14 cellular contexts compared by ENCODE assay signal in the genomic region with DNA sequence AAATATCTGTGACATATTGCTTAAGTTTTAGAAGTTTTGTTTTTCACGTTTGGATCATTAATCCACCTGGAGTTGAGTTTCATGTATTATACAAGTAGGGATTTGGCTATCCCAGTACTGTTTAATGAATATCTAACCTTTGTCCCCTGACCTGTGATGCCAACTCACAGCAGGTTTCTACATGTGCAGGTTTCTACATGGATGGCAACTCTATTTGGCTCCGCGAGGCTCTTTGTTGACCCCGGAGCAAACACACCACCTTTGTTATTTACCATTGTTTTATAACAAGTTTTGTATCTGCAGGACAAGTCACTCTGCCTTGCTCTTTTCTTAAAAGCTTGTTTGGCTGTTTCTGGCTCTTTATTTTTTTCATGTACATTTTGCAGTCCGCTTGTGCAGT. TPM values are rescaled to one million over a fixed set of nuclear protein-coding genes. Genes with fewer than 3 reads are reported as not detected.
DNase-seq lines count a peak whose midpoint lies in the region; ATAC-seq, FAIRE-seq and TF ChIP-seq lines count a peak whose summit lies in the region.
"Had no signal": no experiment of that assay in that cellular context is flagged by ENCODE, and none has a peak within 500 bp of the region (broad histone marks: within the 10 kb centered on the region; RNA-seq: fewer than 3 reads in every experiment).

No MANE protein-coding gene starts in this region.

- POLR2A ChIA-PET in activated CD8-positive, alpha-beta T cell treated with anti-CD3 and anti-CD28 coated beads, Interleukin-2, amount 10 ng/mL, durations not matched to agents 7 days and 5 days (lab: Charles Lee), result interaction anchor here (0.9 to 3.7 kb wide), 3 partner anchors 12 to 1861 kb away, joined by 4 to 30 read pairs (median 11); no protein-coding TSS in a partner anchor
- POLR2A ChIA-PET in HepG2 (lab: Yijun Ruan, JAX), result interaction anchor here (0.9 to 1.1 kb wide), 2 partner anchors 9 to 12 kb away, joined by 4 read pairs; no protein-coding TSS in a partner anchor

- H3K4me1 ChIP-seq in HepG2 (ENCODE audit: insufficient read depth, low read length), result peaks cover 69% of the 10 kb centered on the region

- H3K9me3 Mint-ChIP-seq in activated naive CD4-positive, alpha-beta T cell treated with anti-CD3 and anti-CD28 coated beads, Interleukin-2, amount 10 ng/mL, durations not matched to agents 7 days and 5 days, result no peaks in the 10 kb centered on the region
- no peaks in the 10 kb centered on the region for H3K9me3 Mint-ChIP-seq in activated CD8-positive, alpha-beta T cell treated with anti-CD3 and anti-CD28 coated beads, Interleukin-2, amount 10 ng/mL, durations not matched to agents 7 days and 5 days (ENCODE audit: insufficient read depth)
- no peaks in the 10 kb centered on the region for H3K9me3 Mint-ChIP-seq in stimulated activated memory B cell treated with anti-CD40 and anti-IgM and Interleukin-4, amounts not matched to agents 10 μg/mL and 1 μg/mL and 100 μg/mL, for 72 hours

- no peak overlapping the region for H3K27ac ChIP-seq in HepG2 (ENCODE audit: extremely low read length, insufficient read depth, low read length)
- H3K27ac ChIP-seq: WERI-Rb-1 had no signal

- H4K20me1 ChIP-seq in HepG2 (ENCODE audit: insufficient read depth, low read length), result peaks cover 21% of the 10 kb centered on the region

- H3K27ac Mint-ChIP-seq in activated naive CD4-positive, alpha-beta T cell treated with anti-CD3 and anti-CD28 coated beads, Interleukin-2, amount 10 ng/mL, durations not matched to agents 7 days and 5 days, result peak overlapping the region; percentile 25
- H3K27ac Mint-ChIP-seq in activated CD8-positive, alpha-beta T cell treated with anti-CD3 and anti-CD28 coated beads, Interleukin-2, amount 10 ng/mL, durations not matched to agents 7 days and 5 days, result peak overlapping the region; percentile 79
- H3K27ac Mint-ChIP-seq in stimulated activated memory B cell treated with anti-CD40 and anti-IgM and Interleukin-4, amounts not matched to agents 10 μg/mL and 1 μg/mL and 100 μg/mL, for 72 hours, result peak overlapping the region; percentile 89

- H3K27me3 Mint-ChIP-seq in activated naive CD4-positive, alpha-beta T cell treated with anti-CD3 and anti-CD28 coated beads, Interleukin-2, amount 10 ng/mL, durations not matched to agents 7 days and 5 days, result peaks cover 16% of the 10 kb centered on the region
- H3K27me3 Mint-ChIP-seq in activated CD8-positive, alpha-beta T cell treated with anti-CD3 and anti-CD28 coated beads, Interleukin-2, amount 10 ng/mL, durations not matched to agents 7 days and 5 days (ENCODE audit: low read depth), result peaks cover 8% of the 10 kb centered on the region
- peaks cover 12% of the 10 kb centered on the region for H3K27me3 Mint-ChIP-seq in stimulated activated memory B cell treated with anti-CD40 and anti-IgM and Interleukin-4, amounts not matched to agents 10 μg/mL and 1 μg/mL and 100 μg/mL, for 72 hours

- H3K9me3 ChIP-seq in HepG2 (ENCODE audit: low read length), result no peaks in the 10 kb centered on the region
- H3K9me3 ChIP-seq: tibial nerve had no signal

- no peak for FAIRE-seq in HepG2 (lab: Jason Lieb, UNC)

- CTCF ChIA-PET in activated naive CD4-positive, alpha-beta T cell treated with anti-CD3 and anti-CD28 coated beads, Interleukin-2, amount 10 ng/mL, durations not matched to agents 7 days and 5 days (lab: Charles Lee), result interaction anchor here (1.2 to 3.9 kb wide), 3 partner anchors 12 to 241 kb away, joined by 3 to 35 read pairs (median 4); no protein-coding TSS in a partner anchor
- CTCF ChIA-PET in activated CD8-positive, alpha-beta T cell treated with anti-CD3 and anti-CD28 coated beads, Interleukin-2, amount 10 ng/mL, durations not matched to agents 7 days and 5 days (lab: Charles Lee), result interaction anchor here (1.0 to 5.5 kb wide), 2 partner anchors 12 to 58 kb away, joined by 3 to 68 read pairs; no protein-coding TSS in a partner anchor
- CTCF ChIA-PET in HepG2 (lab: Yijun Ruan, JAX; ENCODE audit: low intra/inter-chr PET ratio, low total read pairs), result no interaction called here

- peaks cover 38% of the 10 kb centered on the region for H3K4me1 Mint-ChIP-seq in activated naive CD4-positive, alpha-beta T cell treated with anti-CD3 and anti-CD28 coated beads, Interleukin-2, amount 10 ng/mL, durations not matched to agents 7 days and 5 days
- H3K4me1 Mint-ChIP-seq in activated CD8-positive, alpha-beta T cell treated with anti-CD3 and anti-CD28 coated beads, Interleukin-2, amount 10 ng/mL, durations not matched to agents 7 days and 5 days (ENCODE audit: low read depth), result peaks cover 34% of the 10 kb centered on the region
- H3K4me1 Mint-ChIP-seq in stimulated activated memory B cell treated with anti-CD40 and anti-IgM and Interleukin-4, amounts not matched to agents 10 μg/mL and 1 μg/mL and 100 μg/mL, for 72 hours, result peaks cover 30% of the 10 kb centered on the region

- peaks cover 37% of the 10 kb centered on the region for H3K79me2 ChIP-seq in HepG2 (ENCODE audit: insufficient read depth, low read length)

- in situ Hi-C loops in HepG2 (cut with HindIII; ENCODE audit: extremely low pct_ligation_motif_present, low pct_unique_long_range_greater_than_20kb), result no loop called here

- DNase-seq in activated naive CD4-positive, alpha-beta T cell treated with anti-CD3 and anti-CD28 coated beads, Interleukin-2, amount 10 ng/mL, durations not matched to agents 7 days and 5 days, result no peak
- no peak for DNase-seq in activated naive CD4-positive, alpha-beta T cell treated with Interleukin-2 at 50 U/mL for 16 hours
- no peak for DNase-seq in activated CD8-positive, alpha-beta T cell treated with anti-CD3 and anti-CD28 coated beads, Interleukin-2, amount 10 ng/mL, durations not matched to agents 7 days and 5 days
- DNase-seq in HepG2 (ENCODE audit: low spot score) (no peak), glomerular visceral epithelial cell (ENCODE audit: extremely low spot score) (no peak)
- DNase-seq: dermis blood vessel endothelial cell; stimulated activated CD4-positive, alpha-beta T cell treated with anti-CD3 and anti-CD28 coated beads, Interleukin-2, amount 100 ng/mL, for 48 hours; WERI-Rb-1 had no signal

- no peak for TF ChIP-seq RAD21 in HepG2 (CRISPR knock-in tag; IDR thresholded peaks at IDR 0.05)

- peak overlapping the region; percentile 100; the same call in 1 of the 2 replicates for H3K4me2 ChIP-seq in HepG2 (ENCODE audit: low read depth, low read length)

- TF ChIP-seq EP300 in HepG2 (IDR thresholded peaks at IDR 0.05; ENCODE audit: low read depth in 2 of 2, low read length in 2 of 2), result no peak
- no peak for TF ChIP-seq EP300 in HepG2 (CRISPR knock-in tag; IDR thresholded peaks at IDR 0.05; ENCODE audit: borderline replicate concordance)

- WGBS in HepG2 (ENCODE audit: low lambda C conversion rate), result 10% methylated on average over 5 of the region's 5 CpGs

- H2AFZ ChIP-seq in HepG2 (ENCODE audit: low read length), result no peak overlapping the region

- H3K27me3 ChIP-seq in HepG2 (ENCODE audit: control insufficient read depth in 1 of 2, insufficient read depth in 2 of 2, low read length in 2 of 2), result peaks cover 0 to 18% of the 10 kb centered on the region in 2 experiments; a peak in 3 of 5 replicates
- H3K27me3 ChIP-seq: hepatocyte, tibial nerve had no signal

- H3K36me3 ChIP-seq in HepG2 (replicated peaks in 1 of 2; ENCODE audit: control insufficient read depth in 1 of 2, insufficient read depth in 2 of 2, low read length in 2 of 2), result peaks cover 5 to 15% of the 10 kb centered on the region in 2 experiments

- H3K36me3 Mint-ChIP-seq in activated naive CD4-positive, alpha-beta T cell treated with anti-CD3 and anti-CD28 coated beads, Interleukin-2, amount 10 ng/mL, durations not matched to agents 7 days and 5 days, result peaks cover 31% of the 10 kb centered on the region
- H3K36me3 Mint-ChIP-seq in activated CD8-positive, alpha-beta T cell treated with anti-CD3 and anti-CD28 coated beads, Interleukin-2, amount 10 ng/mL, durations not matched to agents 7 days and 5 days (ENCODE audit: low read depth), result peaks cover 34% of the 10 kb centered on the region
- peaks cover 11% of the 10 kb centered on the region for H3K36me3 Mint-ChIP-seq in stimulated activated memory B cell treated with anti-CD40 and anti-IgM and Interleukin-4, amounts not matched to agents 10 μg/mL and 1 μg/mL and 100 μg/mL, for 72 hours

- no peak for TF ChIP-seq CTCF in HepG2 (CRISPR knock-in tag; IDR thresholded peaks at IDR 0.05)

- peak overlapping the region; percentile 76 for H3K4me3 Mint-ChIP-seq in activated naive CD4-positive, alpha-beta T cell treated with anti-CD3 and anti-CD28 coated beads, Interleukin-2, amount 10 ng/mL, durations not matched to agents 7 days and 5 days
- peak overlapping the region; percentile 75 for H3K4me3 Mint-ChIP-seq in activated CD8-positive, alpha-beta T cell treated with anti-CD3 and anti-CD28 coated beads, Interleukin-2, amount 10 ng/mL, durations not matched to agents 7 days and 5 days
- peak overlapping the region; percentile 83 for H3K4me3 Mint-ChIP-seq in stimulated activated memory B cell treated with anti-CD40 and anti-IgM and Interleukin-4, amounts not matched to agents 10 μg/mL and 1 μg/mL and 100 μg/mL, for 72 hours

- no TSS peak for BruUV-seq in HepG2 (replicated peaks; lab: Mats Ljungman, UMichigan)

- no peak overlapping the region for H3K9ac ChIP-seq in HepG2 (ENCODE audit: insufficient read depth, low read depth, low read length)

- ATAC-seq in activated CD8-positive, alpha-beta T cell treated with anti-CD3 and anti-CD28 coated beads, Interleukin-2, amount 10 ng/mL, durations not matched to agents 7 days and 5 days, result no peak
- ATAC-seq in HepG2 (no peak), GM21576 (IDR thresholded peaks at IDR 0.05; ENCODE audit: unreplicated experiment) (no peak), HG03135 (IDR thresholded peaks at IDR 0.05; ENCODE audit: unreplicated experiment) (no peak)
- no peak for ATAC-seq in stimulated activated memory B cell treated with anti-CD40 and anti-IgM and Interleukin-4, amounts not matched to agents 10 μg/mL and 1 μg/mL and 100 μg/mL, for 72 hours

- peak overlapping the region in 1 of 3 experiments; percentile 97; a peak in 1 of 6 replicates for H3K4me3 ChIP-seq in HepG2 (replicated peaks in 1 of 3; ENCODE audit: insufficient read depth in 1 of 3, low read depth in 2 of 3, low read length in 3 of 3)

- no peak for TF ChIP-seq POLR2A in HepG2 (IDR thresholded peaks at IDR 0.05; ENCODE audit: insufficient read depth in 1 of 2, low read depth in 2 of 2, low read length in 2 of 2)

- intact Hi-C loops in HepG2 (cut with micrococcal nuclease; ENCODE audit: unreplicated experiment), result no loop called here

RNA-seq across cellular contexts. Expression of a gene that starts 0.9 kb away (rescaled TPM):
- 100 to 1,000 TPM; 261 to 271 TPM for total RNA-seq in activated CD8-positive, alpha-beta T cell treated with anti-CD3 and anti-CD28 coated beads, Interleukin-2, amount 10 ng/mL, durations not matched to agents 7 days and 5 days
- 122 and 171 TPM in 2 replicates for total RNA-seq in HepG2 (2016; rRNA removed; fragmentation: Illumina TruSeq; extraction: Trizol)
- 25.6 and 31.9 TPM in 2 replicates for total RNA-seq in HepG2 (2016; cell fraction: cytosol; rRNA removed; fragmentation: Illumina TruSeq; extraction: Trizol; ENCODE audit: low read depth)
- 115 and 180 TPM in 2 replicates for total RNA-seq in HepG2 (2016; cell fraction: insoluble cytoplasmic fraction; rRNA removed; fragmentation: Illumina TruSeq; extraction: Trizol)
- 61.2 and 64.1 TPM in 2 replicates for total RNA-seq in HepG2 (2016; cell fraction: membrane; rRNA removed; fragmentation: Illumina TruSeq; extraction: Trizol)
- total RNA-seq in HepG2 (2016; cell fraction: nucleus; rRNA removed; fragmentation: Illumina TruSeq; extraction: Trizol), result 61.7 and 62.4 TPM in 2 replicates
- 130 and 135 TPM in 2 replicates for polyA plus RNA-seq in HepG2 (2011; rRNA removed)
- 114 and 150 TPM in 2 replicates for polyA plus RNA-seq in HepG2 (2011; cell fraction: cytosol; rRNA removed)
- 85.0 and 100 TPM in 2 replicates for polyA plus RNA-seq in HepG2 (2011; cell fraction: nucleus; rRNA removed)
- 117 and 127 TPM in 2 replicates for polyA plus RNA-seq in HepG2 (2012)
- 16.6 and 20.5 TPM in 2 replicates for polyA plus RNA-seq in HepG2 (2016; cell fraction: cytosol; fragmentation: Illumina TruSeq; extraction: Trizol; ENCODE audit: low read depth)
- 111 and 120 TPM in 2 replicates for polyA plus RNA-seq in HepG2 (2016; cell fraction: insoluble cytoplasmic fraction; fragmentation: Illumina TruSeq; extraction: Trizol; ENCODE audit: low read depth)
- polyA plus RNA-seq in HepG2 (2016; cell fraction: membrane; fragmentation: Illumina TruSeq; extraction: Trizol; ENCODE audit: low read depth), result 26.8 and 27.4 TPM in 2 replicates
- 57.1 and 59.3 TPM in 2 replicates for polyA plus RNA-seq in HepG2 (2016; cell fraction: nucleus; fragmentation: Illumina TruSeq; extraction: Trizol; ENCODE audit: insufficient read depth, low read depth)
- 225 and 261 TPM in 2 replicates for polyA minus RNA-seq in HepG2 (2011; rRNA and poly(A)+ RNA removed; ENCODE audit: low replicate concordance)
- 93.0 and 118 TPM in 2 replicates for polyA minus RNA-seq in HepG2 (2011; cell fraction: cytosol; rRNA and poly(A)+ RNA removed)
- polyA minus RNA-seq in HepG2 (2011; cell fraction: nucleus; rRNA and poly(A)+ RNA removed), result 119 and 123 TPM in 2 replicates

RNA-seq across cellular contexts. Expression of a gene that starts 33.5 kb away (rescaled TPM):
- not detected for total RNA-seq in activated CD8-positive, alpha-beta T cell treated with anti-CD3 and anti-CD28 coated beads, Interleukin-2, amount 10 ng/mL, durations not matched to agents 7 days and 5 days
- total RNA-seq in HepG2 (2016; rRNA removed; fragmentation: Illumina TruSeq; extraction: Trizol), result not detected in 2 replicates
- total RNA-seq in HepG2 (2016; cell fraction: cytosol; rRNA removed; fragmentation: Illumina TruSeq; extraction: Trizol; ENCODE audit: low read depth), result not detected in 2 replicates
- not detected in 2 replicates for total RNA-seq in HepG2 (2016; cell fraction: insoluble cytoplasmic fraction; rRNA removed; fragmentation: Illumina TruSeq; extraction: Trizol)
- not detected in 2 replicates for total RNA-seq in HepG2 (2016; cell fraction: membrane; rRNA removed; fragmentation: Illumina TruSeq; extraction: Trizol)
- total RNA-seq in HepG2 (2016; cell fraction: nucleus; rRNA removed; fragmentation: Illumina TruSeq; extraction: Trizol), result not detected in 2 replicates
- not detected in 2 replicates for polyA plus RNA-seq in HepG2 (2011; rRNA removed)
- not detected in 2 replicates for polyA plus RNA-seq in HepG2 (2011; cell fraction: cytosol; rRNA removed)
- polyA plus RNA-seq in HepG2 (2011; cell fraction: nucleus; rRNA removed), result not detected in 2 replicates
- not detected in 2 replicates for polyA plus RNA-seq in HepG2 (2012)
- not detected in 2 replicates for polyA plus RNA-seq in HepG2 (2016; cell fraction: cytosol; fragmentation: Illumina TruSeq; extraction: Trizol; ENCODE audit: low read depth)
- not detected in 2 replicates for polyA plus RNA-seq in HepG2 (2016; cell fraction: insoluble cytoplasmic fraction; fragmentation: Illumina TruSeq; extraction: Trizol; ENCODE audit: low read depth)
- not detected in 2 replicates for polyA plus RNA-seq in HepG2 (2016; cell fraction: membrane; fragmentation: Illumina TruSeq; extraction: Trizol; ENCODE audit: low read depth)
- polyA plus RNA-seq in HepG2 (2016; cell fraction: nucleus; fragmentation: Illumina TruSeq; extraction: Trizol; ENCODE audit: insufficient read depth, low read depth), result not detected in 2 replicates
- polyA minus RNA-seq in HepG2 (2011; rRNA and poly(A)+ RNA removed; ENCODE audit: low replicate concordance), result not detected in 2 replicates
- not detected in 2 replicates for polyA minus RNA-seq in HepG2 (2011; cell fraction: cytosol; rRNA and poly(A)+ RNA removed)
- polyA minus RNA-seq in HepG2 (2011; cell fraction: nucleus; rRNA and poly(A)+ RNA removed), result not detected in 2 replicates
- total RNA-seq: dermis blood vessel endothelial cell, LHCN-M2 had no signal

Comparison
In these comparisons a context has a peak if more than half of its experiments do, and no peak if none do; other contexts are left out.
1. H3K27ac Mint-ChIP-seq: peak in every context shown above with its lines; median percentile 89 in stimulated activated memory B cell treated with anti-CD40 and anti-IgM and Interleukin-4, amounts not matched to agents 10 μg/mL and 1 μg/mL and 100 μg/mL, for 72 hours; 79 in activated CD8-positive, alpha-beta T cell treated with anti-CD3 and anti-CD28 coated beads, Interleukin-2, amount 10 ng/mL, durations not matched to agents 7 days and 5 days; 25 in activated naive CD4-positive, alpha-beta T cell treated with anti-CD3 and anti-CD28 coated beads, Interleukin-2, amount 10 ng/mL, durations not matched to agents 7 days and 5 days.